In genomic region chr17:5464717-5465507, GRCh38 we compare ENCODE assay signal across 23 cellular contexts. TPM values are rescaled to one million over a fixed set of nuclear protein-coding genes. Genes with fewer than 3 reads are reported as not detected.
A peak's percentile ranks its signal among the peaks of the same experiment; 100 is the strongest.
DNase-seq lines count a peak whose midpoint lies in the region; ATAC-seq, FAIRE-seq and TF ChIP-seq lines count a peak whose summit lies in the region.
"Had no signal": no experiment of that assay in that cellular context is flagged by ENCODE, and none has a peak within 500 bp of the region (broad histone marks: within the 10 kb centered on the region; RNA-seq: fewer than 3 reads in every experiment).

No MANE protein-coding gene starts in this region.

- no peak overlapping the region for H3K27ac ChIP-seq in H1 (ENCODE audit: low read depth, low read length)
- H3K27ac ChIP-seq in neural progenitor cell = no peak overlapping the region
- H3K27ac ChIP-seq in testis = no peak overlapping the region
- H3K27ac ChIP-seq: SJCRH30, vagina had no signal

- no peaks in the 10 kb centered on the region for H3K9me3 Mint-ChIP-seq in activated CD4-positive, alpha-beta T cell treated with anti-CD3 and anti-CD28 coated beads, Interleukin-2, amount 10 ng/mL, durations not matched to agents 7 days and 5 days
- H3K9me3 Mint-ChIP-seq in neural progenitor cell = no peaks in the 10 kb centered on the region
- H3K9me3 Mint-ChIP-seq: activated B cell treated with CpG ODN at 0.5 μM for 24 hours, HFFc6 had no signal

- no peak overlapping the region for H2BK120ac ChIP-seq in H1 (replicated peaks; ENCODE audit: low read depth, low read length)

- TF ChIP-seq RAD21 in H1 (IDR thresholded peaks at IDR 0.05 in 1 of 2, conservative IDR thresholded peaks at IDR 0.05 in 1 of 2; ENCODE audit: low read depth in 2 of 2, low read length in 2 of 2) = no peak

- DNase-seq in activated CD4-positive, alpha-beta T cell treated with anti-CD3 and anti-CD28 coated beads, Interleukin-2, amount 10 ng/mL, durations not matched to agents 7 days and 5 days = no peak
- DNase-seq in activated CD4-positive, alpha-beta T cell treated with anti-CD3 and anti-CD28 coated beads, Interleukin-2, amount 50 U/mL, for 48 hours = no peak
- DNase-seq in Kasumi-1 (lab: John Stamatoyannopoulos, UW) (peak; percentile 20 to 53), H1 (ENCODE audit: low read depth in 1 of 2, low spot score in 2 of 2) (no peak), neural progenitor cell (ENCODE audit: low spot score) (no peak), testis (no peak), NCI-H2107 (lab: John Stamatoyannopoulos, UW) (no peak)
- DNase-seq: activated B cell treated with CpG ODN at 0.5 μM for 24 hours; activated CD8-positive, alpha-beta T cell treated with anti-CD3 and anti-CD28 coated beads, Interleukin-2, amount 10 ng/mL, durations not matched to agents 7 days and 5 days; BE2C; head of caudate nucleus; HFFc6; MM.1S; NCI-H345; SJCRH30; substantia nigra had no signal

- no peak for ATAC-seq in HG03139 (IDR thresholded peaks at IDR 0.05; ENCODE audit: unreplicated experiment)
- ATAC-seq: activated CD8-positive, alpha-beta T cell treated with anti-CD3 and anti-CD28 coated beads, Interleukin-2, amount 10 ng/mL, durations not matched to agents 7 days and 5 days; Panc1 had no signal

- H4K20me1 ChIP-seq in H1 (replicated peaks in 1 of 2; ENCODE audit: control insufficient read depth in 1 of 2, insufficient read depth in 2 of 2, low read length in 2 of 2) (peaks cover 13 to 20% of the 10 kb centered on the region in 2 experiments), neural progenitor cell (ENCODE audit: low read depth) (peaks cover 22% of the 10 kb centered on the region)

- no peak overlapping the region for H3K4me3 Mint-ChIP-seq in activated CD4-positive, alpha-beta T cell treated with anti-CD3 and anti-CD28 coated beads, Interleukin-2, amount 10 ng/mL, durations not matched to agents 7 days and 5 days
- H3K4me3 Mint-ChIP-seq in neural progenitor cell = no peak overlapping the region
- H3K4me3 Mint-ChIP-seq: activated B cell treated with CpG ODN at 0.5 μM for 24 hours; activated CD8-positive, alpha-beta T cell treated with anti-CD3 and anti-CD28 coated beads, Interleukin-2, amount 10 ng/mL, durations not matched to agents 7 days and 5 days; HFFc6 had no signal

- H3K4me1 ChIP-seq in H1 (replicated peaks in 1 of 4; ENCODE audit: control insufficient read depth in 3 of 4, insufficient read depth in 4 of 4, low read length in 3 of 4) (peaks cover 0 to 9% (median 6%) of the 10 kb centered on the region in 4 experiments; a peak in 3 of 7 replicates), neural progenitor cell (peaks cover 12% of the 10 kb centered on the region), testis (peaks cover 10% of the 10 kb centered on the region)
- H3K4me1 ChIP-seq: BE2C, SJCRH30 had no signal

- TF ChIP-seq POLR2A in H1 (IDR thresholded peaks at IDR 0.05; ENCODE audit: control extremely low read depth in 1 of 2, low read depth in 2 of 2, low read length in 2 of 2) (no peak), testis (IDR thresholded peaks at IDR 0.05) (no peak)

- no peak overlapping the region for H3K18ac ChIP-seq in H1 (ENCODE audit: extremely low read depth, low read length)

- H3K36me3 ChIP-seq in H1 (ENCODE audit: control insufficient read depth in 2 of 4, insufficient read depth in 4 of 4, low read length in 3 of 4) (peaks cover 4 to 19% (median 15%) of the 10 kb centered on the region in 4 experiments), neural progenitor cell (no peaks in the 10 kb centered on the region), testis (ENCODE audit: low read depth, missing control alignments) (no peaks in the 10 kb centered on the region)
- H3K36me3 ChIP-seq: SJCRH30 had no signal

- H3K23me2 ChIP-seq in H1 (ENCODE audit: low read depth, low read length) = peaks cover 2% of the 10 kb centered on the region; the same call in 1 of the 2 replicates

- H3K4ac ChIP-seq in H1 (replicated peaks; ENCODE audit: insufficient read length, low read depth, low read length) = no peak overlapping the region

- H2BK15ac ChIP-seq in H1 (ENCODE audit: low read length) = 0 out of 2 replicates have a peak overlapping the region, but pooled peaks have one; percentile 49

- intact Hi-C loops in testis (cut with DNase I; ENCODE audit: low total_unique reads) = no loop called here

- no peak for TF ChIP-seq CTCF in H1 (IDR thresholded peaks at IDR 0.05; ENCODE audit: control extremely low read depth in 1 of 3, insufficient read depth in 1 of 3, low read depth in 1 of 3, low read length in 3 of 3)
- TF ChIP-seq CTCF in neural progenitor cell (IDR thresholded peaks at IDR 0.05) = no peak
- no peak for TF ChIP-seq CTCF in testis (IDR thresholded peaks at IDR 0.05)

- WGBS in H1 (ENCODE audit: extremely low coverage in 1 of 2, insufficient coverage in 1 of 2, insufficient read length in 1 of 2, insufficient replicate concordance in 2 of 2, low coverage in 1 of 2, low lambda C conversion rate in 2 of 2, missing lambda C conversion rate in 1 of 2), 2 experiments = 87% methylated on average over 10 of the region's 10 CpGs; no CpG with 5 or more reads in 1 of the 2 experiments
- WGBS in testis, 2 donors = 85 to 90% methylated on average over 10 of the region's 10 CpGs

- no peaks in the 10 kb centered on the region for H3K27me3 ChIP-seq in H1 (replicated peaks in 1 of 4; ENCODE audit: control insufficient read depth in 3 of 4, extremely low read depth in 1 of 4, insufficient read depth in 3 of 4, low read length in 3 of 4)
- no peaks in the 10 kb centered on the region for H3K27me3 ChIP-seq in neural progenitor cell
- H3K27me3 ChIP-seq in testis = no peaks in the 10 kb centered on the region
- H3K27me3 ChIP-seq: BE2C, SJCRH30, vagina had no signal

- H2BK20ac ChIP-seq in H1 (ENCODE audit: low read length) = no peak overlapping the region

- no peak overlapping the region for H2BK12ac ChIP-seq in H1 (ENCODE audit: low read depth, low read length)

- H3K56ac ChIP-seq in H1 (replicated peaks; ENCODE audit: insufficient read length, low read depth, low read length) = no peak overlapping the region

- no peak overlapping the region for H4K91ac ChIP-seq in H1 (replicated peaks; ENCODE audit: insufficient read length, low read length)

- H3K23ac ChIP-seq in H1 (ENCODE audit: insufficient read length) = no peak overlapping the region

- H3K4me2 ChIP-seq in H1 (ENCODE audit: insufficient read depth in 1 of 2, low read depth in 2 of 2, low read length in 2 of 2) = no peak overlapping the region; a peak in 1 of 4 replicates
- no peak overlapping the region for H3K4me2 ChIP-seq in neural progenitor cell

- no peak overlapping the region for H2AFZ ChIP-seq in H1 (ENCODE audit: low read length)
- no peak overlapping the region for H2AFZ ChIP-seq in neural progenitor cell (replicated peaks)

- POLR2A ChIA-PET in activated CD4-positive, alpha-beta T cell treated with anti-CD3 and anti-CD28 coated beads, Interleukin-2, amount 10 ng/mL, durations not matched to agents 7 days and 5 days (lab: Charles Lee) = no interaction called here
- POLR2A ChIA-PET in H1 (lab: Charles Lee; ENCODE audit: partially characterized antibody) = interaction anchor here (0.7 to 3.0 kb wide), 10 partner anchors 22 to 61 kb away, joined by 3 to 14 read pairs (median 3); partner anchors contain the start of genes C1QBP, DERL2, MIS12 and NUP88

- peaks cover 42% of the 10 kb centered on the region for H3K4me1 Mint-ChIP-seq in activated CD4-positive, alpha-beta T cell treated with anti-CD3 and anti-CD28 coated beads, Interleukin-2, amount 10 ng/mL, durations not matched to agents 7 days and 5 days
- peaks cover 21% of the 10 kb centered on the region for H3K4me1 Mint-ChIP-seq in neural progenitor cell

- H3K9ac ChIP-seq in H1 (replicated peaks in 1 of 4; ENCODE audit: extremely low read depth in 1 of 4, low read depth in 3 of 4, low read length in 3 of 4) (no peak overlapping the region), neural progenitor cell (no peak overlapping the region)

- no peak overlapping the region for H3K14ac ChIP-seq in H1 (ENCODE audit: insufficient read length)

- H3K79me1 ChIP-seq in H1 (ENCODE audit: low read depth, low read length) = peaks cover 7% of the 10 kb centered on the region; the same call in 1 of the 2 replicates

- H2BK5ac ChIP-seq in H1 (ENCODE audit: low read depth, low read length) = no peak overlapping the region

- H3K27ac Mint-ChIP-seq in activated CD4-positive, alpha-beta T cell treated with anti-CD3 and anti-CD28 coated beads, Interleukin-2, amount 10 ng/mL, durations not matched to agents 7 days and 5 days = peak overlapping the region; percentile 0
- H3K27ac Mint-ChIP-seq in neural progenitor cell = peak overlapping the region; percentile 24
- H3K27ac Mint-ChIP-seq: activated B cell treated with CpG ODN at 0.5 μM for 24 hours; activated CD8-positive, alpha-beta T cell treated with anti-CD3 and anti-CD28 coated beads, Interleukin-2, amount 10 ng/mL, durations not matched to agents 7 days and 5 days; activated naive CD8-positive, alpha-beta T cell; HFFc6 had no signal

- H4K5ac ChIP-seq in H1 (ENCODE audit: insufficient read length, low read depth, low read length) = no peak overlapping the region

- H3K4me3 ChIP-seq in H1 (ENCODE audit: extremely low read depth in 1 of 4, insufficient read depth in 2 of 4, low read depth in 3 of 4, low read length in 4 of 4) = no peak overlapping the region
- H3K4me3 ChIP-seq in neural progenitor cell = no peak overlapping the region
- no peak overlapping the region for H3K4me3 ChIP-seq in testis
- H3K4me3 ChIP-seq: SJCRH30, vagina had no signal

- CTCF ChIA-PET in activated CD4-positive, alpha-beta T cell treated with anti-CD3 and anti-CD28 coated beads, Interleukin-2, amount 10 ng/mL, durations not matched to agents 7 days and 5 days (lab: Charles Lee) = interaction anchor here (1.8 to 2.9 kb wide), 2 partner anchors 14 to 25 kb away, joined by 7 to 15 read pairs; partner anchors contain the start of gene C1QBP
- CTCF ChIA-PET in H1 (lab: Charles Lee; ENCODE audit: partially characterized antibody) = interaction anchor here (1.2 kb wide), 1 partner anchor 26 kb away, joined by 4 read pairs; the partner anchor contains the start of gene C1QBP

- peak overlapping the region; percentile 36; the same call in 1 of the 2 replicates for H4K8ac ChIP-seq in H1 (ENCODE audit: extremely low read depth, insufficient read depth, low read length)

- H3F3A ChIP-seq in neural progenitor cell (ENCODE audit: low read depth) = peaks cover 11% of the 10 kb centered on the region

- no peaks in the 10 kb centered on the region for H3K27me3 Mint-ChIP-seq in activated CD4-positive, alpha-beta T cell treated with anti-CD3 and anti-CD28 coated beads, Interleukin-2, amount 10 ng/mL, durations not matched to agents 7 days and 5 days
- peaks cover 6% of the 10 kb centered on the region for H3K27me3 Mint-ChIP-seq in neural progenitor cell (ENCODE audit: insufficient read depth, low read depth)
- H3K27me3 Mint-ChIP-seq: activated B cell treated with CpG ODN at 0.5 μM for 24 hours; activated naive CD8-positive, alpha-beta T cell had no signal

- peaks cover 13% of the 10 kb centered on the region for H3K36me3 Mint-ChIP-seq in activated CD4-positive, alpha-beta T cell treated with anti-CD3 and anti-CD28 coated beads, Interleukin-2, amount 10 ng/mL, durations not matched to agents 7 days and 5 days (ENCODE audit: low read depth)
- H3K36me3 Mint-ChIP-seq in neural progenitor cell = peaks cover 4% of the 10 kb centered on the region

- H3K79me2 ChIP-seq in H1 (ENCODE audit: control insufficient read depth in 1 of 2, insufficient read depth in 2 of 2, low read length in 2 of 2) (peaks cover 46 to 71% of the 10 kb centered on the region in 2 experiments), neural progenitor cell (ENCODE audit: low read depth) (peaks cover 70% of the 10 kb centered on the region)

- H3K9me3 ChIP-seq in H1 (ENCODE audit: insufficient read depth in 2 of 2, low read depth in 1 of 2, low read length in 1 of 2) (no peaks in the 10 kb centered on the region), neural progenitor cell (ENCODE audit: low read depth) (no peaks in the 10 kb centered on the region), testis (no peaks in the 10 kb centered on the region)
- H3K9me3 ChIP-seq: BE2C, SJCRH30, vagina had no signal

- no peak overlapping the region for H2AK5ac ChIP-seq in H1 (ENCODE audit: low read depth, low read length)

- FAIRE-seq in H1 (lab: Jason Lieb, UNC) = no peak
- FAIRE-seq: A204.1, D721Med, GM18507 had no signal

- no peak for TF ChIP-seq EP300 in H1 (IDR thresholded peaks at IDR 0.05; ENCODE audit: borderline replicate concordance in 1 of 2, low read depth in 2 of 2, low read length in 2 of 2)

RNA-seq across cellular contexts. Expression of gene DHX33, which starts 3.9 kb away (rescaled TPM):
- 10 to 100 TPM; 14.3 to 18.5 TPM for total RNA-seq in activated CD4-positive, alpha-beta T cell treated with anti-CD3 and anti-CD28 coated beads, Interleukin-2, amount 10 ng/mL, durations not matched to agents 7 days and 5 days
- 67.7 and 70.0 TPM in 2 replicates for total RNA-seq in H1 (2021; fragmentation: NEBNext Ultra II Directional; extraction: Animal tissue kit (Norgen Biotek cat#: 25700))
- polyA plus RNA-seq in H1 (2011; rRNA removed) = 34.8 and 38.1 TPM in 2 replicates
- polyA plus RNA-seq in H1 (2011; cell fraction: cytosol; rRNA removed) = 39.9 TPM
- 44.1 TPM for polyA plus RNA-seq in H1 (2011; cell fraction: nucleus; rRNA removed)
- 43.0 to 54.3 TPM (median 51.6 TPM) in 4 replicates for polyA plus RNA-seq in H1 (2012, experiment 1 of 2)
- 6.8 TPM for polyA plus RNA-seq in H1 (2012, experiment 2 of 2)
- 38.0 TPM for polyA plus RNA-seq in H1 (2013, experiment 1 of 2)
- 37.3 TPM for polyA plus RNA-seq in H1 (2013, experiment 2 of 2)
- polyA minus RNA-seq in H1 (2011; rRNA and poly(A)+ RNA removed) = 77.4 and 101 TPM in 2 replicates
- 42.5 TPM for polyA minus RNA-seq in H1 (2011; cell fraction: cytosol; rRNA and poly(A)+ RNA removed)
- polyA minus RNA-seq in H1 (2011; cell fraction: nucleus; rRNA and poly(A)+ RNA removed) = 29.9 TPM
- total RNA-seq in neural progenitor cell (ENCODE audit: low replicate concordance) = 15.0 and 19.0 TPM in 2 replicates
- total RNA-seq in testis = 10 to 100 TPM; 17.6 to 18.0 TPM
- 12.7 TPM for polyA plus RNA-seq in testis (ENCODE audit: insufficient read depth, low read depth, low replicate concordance)

RNA-seq across cellular contexts. Expression of gene DERL2, which starts 21.1 kb away (rescaled TPM):
- total RNA-seq in activated CD4-positive, alpha-beta T cell treated with anti-CD3 and anti-CD28 coated beads, Interleukin-2, amount 10 ng/mL, durations not matched to agents 7 days and 5 days = 10 to 100 TPM; 70.3 to 85.1 TPM
- 58.4 and 67.5 TPM in 2 replicates for total RNA-seq in H1 (2021; fragmentation: NEBNext Ultra II Directional; extraction: Animal tissue kit (Norgen Biotek cat#: 25700))
- polyA plus RNA-seq in H1 (2011; rRNA removed) = 33.7 and 55.3 TPM in 2 replicates
- polyA plus RNA-seq in H1 (2011; cell fraction: cytosol; rRNA removed) = 38.5 TPM
- 18.7 TPM for polyA plus RNA-seq in H1 (2011; cell fraction: nucleus; rRNA removed)
- polyA plus RNA-seq in H1 (2012, experiment 1 of 2) = 36.3 to 52.8 TPM (median 38.2 TPM) in 4 replicates
- 37.9 TPM for polyA plus RNA-seq in H1 (2012, experiment 2 of 2)
- 32.6 TPM for polyA plus RNA-seq in H1 (2013, experiment 1 of 2)
- polyA plus RNA-seq in H1 (2013, experiment 2 of 2) = 33.4 TPM
- 15.4 and 16.3 TPM in 2 replicates for polyA minus RNA-seq in H1 (2011; rRNA and poly(A)+ RNA removed)
- polyA minus RNA-seq in H1 (2011; cell fraction: cytosol; rRNA and poly(A)+ RNA removed) = 25.4 TPM
- polyA minus RNA-seq in H1 (2011; cell fraction: nucleus; rRNA and poly(A)+ RNA removed) = 30.0 TPM
- 40.9 and 47.8 TPM in 2 replicates for total RNA-seq in neural progenitor cell (ENCODE audit: low replicate concordance)
- total RNA-seq in testis = 10 to 100 TPM; 70.8 to 97.0 TPM
- polyA plus RNA-seq in testis (ENCODE audit: insufficient read depth, low read depth, low replicate concordance) = 159 TPM

RNA-seq across cellular contexts. Expression of gene MIS12, which starts 21.5 kb away (rescaled TPM):
- 10 to 100 TPM; 33.1 to 39.8 TPM for total RNA-seq in activated CD4-positive, alpha-beta T cell treated with anti-CD3 and anti-CD28 coated beads, Interleukin-2, amount 10 ng/mL, durations not matched to agents 7 days and 5 days
- 25.6 and 27.2 TPM in 2 replicates for total RNA-seq in H1 (2021; fragmentation: NEBNext Ultra II Directional; extraction: Animal tissue kit (Norgen Biotek cat#: 25700))
- polyA plus RNA-seq in H1 (2011; rRNA removed) (6.2 and 9.5 TPM in 2 replicates), testis (ENCODE audit: insufficient read depth, low read depth, low replicate concordance) (20.8 TPM)
- 16.7 TPM for polyA plus RNA-seq in H1 (2011; cell fraction: cytosol; rRNA removed)
- polyA plus RNA-seq in H1 (2011; cell fraction: nucleus; rRNA removed) = 8.4 TPM
- 13.1 to 21.0 TPM (median 14.3 TPM) in 4 replicates for polyA plus RNA-seq in H1 (2012, experiment 1 of 2)
- polyA plus RNA-seq in H1 (2012, experiment 2 of 2) = 2.4 TPM
- polyA plus RNA-seq in H1 (2013, experiment 1 of 2) = 22.5 TPM
- polyA plus RNA-seq in H1 (2013, experiment 2 of 2) = 20.1 TPM
- polyA minus RNA-seq in H1 (2011; rRNA and poly(A)+ RNA removed) = 13.7 and 21.9 TPM in 2 replicates
- 5.7 TPM for polyA minus RNA-seq in H1 (2011; cell fraction: cytosol; rRNA and poly(A)+ RNA removed)
- polyA minus RNA-seq in H1 (2011; cell fraction: nucleus; rRNA and poly(A)+ RNA removed) = 18.2 TPM
- total RNA-seq in neural progenitor cell (ENCODE audit: low replicate concordance) (36.5 and 53.7 TPM in 2 replicates), testis (10 to 100 TPM; 12.9 to 24.5 TPM)

RNA-seq across cellular contexts. Expression of gene C1QBP, which starts 26.0 kb away (rescaled TPM):
- 100 to 1,000 TPM; 156 to 157 TPM for total RNA-seq in activated CD4-positive, alpha-beta T cell treated with anti-CD3 and anti-CD28 coated beads, Interleukin-2, amount 10 ng/mL, durations not matched to agents 7 days and 5 days
- 453 and 454 TPM in 2 replicates for total RNA-seq in H1 (2021; fragmentation: NEBNext Ultra II Directional; extraction: Animal tissue kit (Norgen Biotek cat#: 25700))
- polyA plus RNA-seq in H1 (2011; rRNA removed) (210 and 355 TPM in 2 replicates), testis (ENCODE audit: insufficient read depth, low read depth, low replicate concordance) (133 TPM)
- 325 TPM for polyA plus RNA-seq in H1 (2011; cell fraction: cytosol; rRNA removed)
- 105 TPM for polyA plus RNA-seq in H1 (2011; cell fraction: nucleus; rRNA removed)
- polyA plus RNA-seq in H1 (2012, experiment 1 of 2) = 456 to 574 TPM (median 488 TPM) in 4 replicates
- polyA plus RNA-seq in H1 (2012, experiment 2 of 2) = 700 TPM
- polyA plus RNA-seq in H1 (2013, experiment 1 of 2) = 319 TPM
- 308 TPM for polyA plus RNA-seq in H1 (2013, experiment 2 of 2)
- polyA minus RNA-seq in H1 (2011; rRNA and poly(A)+ RNA removed) = 179 and 186 TPM in 2 replicates
- 235 TPM for polyA minus RNA-seq in H1 (2011; cell fraction: cytosol; rRNA and poly(A)+ RNA removed)
- 74.3 TPM for polyA minus RNA-seq in H1 (2011; cell fraction: nucleus; rRNA and poly(A)+ RNA removed)
- total RNA-seq in neural progenitor cell (ENCODE audit: low replicate concordance) (204 and 254 TPM in 2 replicates), testis (100 to 1,000 TPM; 120 to 151 TPM)

RNA-seq across cellular contexts. Expression of gene RPAIN, which starts 44.9 kb away (rescaled TPM):
- 10 to 100 TPM; 43.1 to 52.0 TPM for total RNA-seq in activated CD4-positive, alpha-beta T cell treated with anti-CD3 and anti-CD28 coated beads, Interleukin-2, amount 10 ng/mL, durations not matched to agents 7 days and 5 days
- 57.7 and 59.6 TPM in 2 replicates for total RNA-seq in H1 (2021; fragmentation: NEBNext Ultra II Directional; extraction: Animal tissue kit (Norgen Biotek cat#: 25700))
- polyA plus RNA-seq in H1 (2011; rRNA removed) (37.0 and 54.5 TPM in 2 replicates), testis (ENCODE audit: insufficient read depth, low read depth, low replicate concordance) (35.8 TPM)
- polyA plus RNA-seq in H1 (2011; cell fraction: cytosol; rRNA removed) = 64.6 TPM
- 38.6 TPM for polyA plus RNA-seq in H1 (2011; cell fraction: nucleus; rRNA removed)
- 54.8 to 70.4 TPM (median 65.0 TPM) in 4 replicates for polyA plus RNA-seq in H1 (2012, experiment 1 of 2)
- 17.9 TPM for polyA plus RNA-seq in H1 (2012, experiment 2 of 2)
- 55.4 TPM for polyA plus RNA-seq in H1 (2013, experiment 1 of 2)
- polyA plus RNA-seq in H1 (2013, experiment 2 of 2) = 53.0 TPM
- polyA minus RNA-seq in H1 (2011; rRNA and poly(A)+ RNA removed) = 39.3 and 40.2 TPM in 2 replicates
- 27.4 TPM for polyA minus RNA-seq in H1 (2011; cell fraction: cytosol; rRNA and poly(A)+ RNA removed)
- 52.9 TPM for polyA minus RNA-seq in H1 (2011; cell fraction: nucleus; rRNA and poly(A)+ RNA removed)
- total RNA-seq in neural progenitor cell (ENCODE audit: low replicate concordance) (116 and 121 TPM in 2 replicates), testis (10 to 100 TPM; 52.1 to 60.0 TPM)

Comparison
In these comparisons a context has a peak if more than half of its experiments do, and no peak if none do; other contexts are left out.
1. DNase-seq: peak in Kasumi-1 (2 of 2); none in activated CD4-positive, alpha-beta T cell treated with anti-CD3 and anti-CD28 coated beads, Interleukin-2, amount 10 ng/mL, durations not matched to agents 7 days and 5 days (single experiment), activated CD4-positive, alpha-beta T cell treated with anti-CD3 and anti-CD28 coated beads, Interleukin-2, amount 50 U/mL, for 48 hours (0 of 2), H1 (0 of 2), neural progenitor cell (single experiment), testis (single experiment) and NCI-H2107 (single experiment).